In the genomic region with DNA sequence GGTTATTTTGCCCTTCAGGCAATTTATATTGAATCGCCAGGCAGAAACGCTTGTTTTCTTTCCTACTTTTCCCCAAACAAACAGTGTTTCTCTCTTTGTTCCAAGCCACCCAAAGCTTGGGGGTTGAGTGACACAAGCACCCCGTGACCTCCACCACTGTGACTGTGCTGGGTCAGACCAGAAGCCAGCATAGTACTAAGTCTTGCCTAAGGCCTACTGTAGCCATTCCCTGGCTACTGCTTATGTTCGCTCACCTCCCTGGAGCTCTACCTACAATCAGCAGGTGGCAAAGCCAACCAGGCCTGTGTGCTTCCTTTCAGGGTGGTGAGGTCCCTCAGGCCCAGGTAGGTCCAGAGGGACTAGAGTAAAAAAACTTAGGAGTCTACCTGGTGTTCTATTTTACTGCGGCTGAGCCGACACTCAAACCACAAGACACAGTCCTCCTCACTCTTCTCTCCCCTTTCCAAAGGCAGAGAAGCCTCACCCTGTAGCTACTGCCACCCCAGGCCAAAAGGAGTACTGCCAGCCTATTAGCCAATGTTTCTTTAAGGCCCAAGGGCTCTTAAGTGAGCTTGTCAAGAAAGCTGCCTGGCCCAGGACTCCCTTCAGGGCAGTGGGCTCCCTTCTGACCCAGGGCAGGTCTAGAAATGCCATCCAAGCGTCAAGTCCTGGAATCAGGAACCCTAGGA, we compare ENCODE assay signal across 17 cellular contexts.
A peak's percentile ranks its signal among the peaks of the same experiment; 100 is the strongest.
DNase-seq lines count a peak whose midpoint lies in the region; ATAC-seq and TF ChIP-seq lines count a peak whose summit lies in the region.
"Had no signal": no experiment of that assay in that cellular context is flagged by ENCODE, and none has a peak within 500 bp of the region (broad histone marks: within the 10 kb centered on the region; RNA-seq: fewer than 3 reads in every experiment).

No MANE protein-coding gene starts in this region.

- H3K4me3 ChIP-seq in GM12864 (ENCODE audit: low read depth, low read length) (no peak overlapping the region), NB4 (ENCODE audit: low read depth, low read length) (no peak overlapping the region)
- H3K4me3 ChIP-seq: body of pancreas, psoas muscle had no signal

- CTCF ChIA-PET in CD4-positive, alpha-beta T cell (lab: Charles Lee) = no interaction called here

- no peak overlapping the region for H3K27ac ChIP-seq in 22Rv1
- H3K27ac ChIP-seq in CD4-positive, alpha-beta T cell (ENCODE audit: low read depth, low read length) = no peak overlapping the region
- H3K27ac ChIP-seq: body of pancreas, psoas muscle had no signal

- H3K9me3 ChIP-seq in CD4-positive, alpha-beta T cell (ENCODE audit: control insufficient read depth, low read length) = no peaks in the 10 kb centered on the region
- H3K9me3 ChIP-seq: body of pancreas had no signal

- H3K4me1 Mint-ChIP-seq in CD4-positive, alpha-beta T cell (ENCODE audit: low read depth) = no peaks in the 10 kb centered on the region
- H3K4me1 Mint-ChIP-seq: CD4-positive, alpha-beta memory T cell had no signal

- no peak for TF ChIP-seq POLR2A in NB4 (IDR thresholded peaks at IDR 0.05; ENCODE audit: extremely low read depth, insufficient read length)

- no peaks in the 10 kb centered on the region for H3K36me3 Mint-ChIP-seq in CD4-positive, alpha-beta T cell (ENCODE audit: low read depth)
- H3K36me3 Mint-ChIP-seq: CD4-positive, alpha-beta memory T cell had no signal

- no peaks in the 10 kb centered on the region for H3K27me3 ChIP-seq in CD4-positive, alpha-beta T cell (ENCODE audit: control insufficient read depth, insufficient read depth, low read length)
- H3K27me3 ChIP-seq: body of pancreas had no signal

- no peaks in the 10 kb centered on the region for H3K27me3 Mint-ChIP-seq in CD4-positive, alpha-beta T cell
- H3K27me3 Mint-ChIP-seq: CD4-positive, alpha-beta memory T cell; stimulated activated naive CD8-positive, alpha-beta T cell treated with anti-CD3 and anti-CD28 coated beads, Interleukin-15, Interleukin-2, amounts not matched to agents 100 ng/mL and 50 ng/mL, for 24 hours had no signal

- H3K27ac Mint-ChIP-seq in CD4-positive, alpha-beta T cell = no peak overlapping the region
- H3K27ac Mint-ChIP-seq: stimulated activated naive CD8-positive, alpha-beta T cell treated with anti-CD3 and anti-CD28 coated beads, Interleukin-15, Interleukin-2, amounts not matched to agents 100 ng/mL and 50 ng/mL, for 24 hours had no signal

- TF ChIP-seq CTCF in 22Rv1 (IDR thresholded peaks at IDR 0.05) (peak; percentile 60), GM12864 (IDR thresholded peaks at IDR 0.05; ENCODE audit: low read depth, low read length, missing control alignments) (peak; percentile 28), NB4 (IDR thresholded peaks at IDR 0.05; ENCODE audit: low read depth, low read length) (peak; percentile 61)
- no peak for TF ChIP-seq CTCF in CD4-positive, alpha-beta T cell (IDR thresholded peaks at IDR 0.05)

- POLR2A ChIA-PET in CD4-positive, alpha-beta T cell (lab: Charles Lee) = no interaction called here

- intact Hi-C loops in CD4-positive, alpha-beta T cell (cut with DNase I, micrococcal nuclease) = no loop called here

- DNase-seq in GM12864 (ENCODE audit: low read depth) (no peak), NB4 (ENCODE audit: low read depth) (peak; percentile 31), ecto neural progenitor cell (ENCODE audit: low spot score) (peak; percentile 44), COR-L47 (lab: John Stamatoyannopoulos, UW) (no peak), NCI-H2107 treated with DMSO at 0.1 percent for 48 hours (lab: John Stamatoyannopoulos, UW; ENCODE audit: unreplicated experiment) (no peak), NCI-H226 (no peak)
- DNase-seq in CD4-positive, alpha-beta T cell = no peak
- DNase-seq: activated CD4-positive, alpha-beta T cell treated with anti-CD3 and anti-CD28 coated beads for 48 hours; body of pancreas; CD4-positive, alpha-beta memory T cell; HCEC 1CT; NCI-H774; psoas muscle; stimulated activated CD4-positive, alpha-beta T cell treated with anti-CD3 and anti-CD28 coated beads, Interleukin-4, amount 100 ng/mL, for 24 hours; SW 1271 had no signal

- no peak for ATAC-seq in CD4-positive, alpha-beta T cell (ENCODE audit: poor library complexity)
- ATAC-seq: body of pancreas, psoas muscle had no signal

- peaks cover 21% of the 10 kb centered on the region for H3K9me3 Mint-ChIP-seq in CD4-positive, alpha-beta T cell

- H3K4me3 Mint-ChIP-seq in CD4-positive, alpha-beta T cell = no peak overlapping the region
- H3K4me3 Mint-ChIP-seq: CD4-positive, alpha-beta memory T cell; stimulated activated naive CD8-positive, alpha-beta T cell treated with anti-CD3 and anti-CD28 coated beads, Interleukin-15, Interleukin-2, amounts not matched to agents 100 ng/mL and 50 ng/mL, for 24 hours had no signal

Comparison
In these comparisons a context has a peak if more than half of its experiments do, and no peak if none do; other contexts are left out.
1. DNase-seq: peak in NB4 (single experiment) and ecto neural progenitor cell (single experiment); none in GM12864 (single experiment), CD4-positive, alpha-beta T cell (0 of 10), COR-L47 (single experiment), NCI-H2107 treated with DMSO at 0.1 percent for 48 hours (single experiment) and NCI-H226 (single experiment).